ENCODE assay signal across 24 cellular contexts in genomic region chr9:89994988-89995613, GRCh38.
DNase-seq lines count a peak whose midpoint lies in the region; ATAC-seq and TF ChIP-seq lines count a peak whose summit lies in the region.
"Had no signal": no experiment of that assay in that cellular context is flagged by ENCODE, and none has a peak within 500 bp of the region (broad histone marks: within the 10 kb centered on the region; RNA-seq: fewer than 3 reads in every experiment).

No MANE protein-coding gene starts in this region.

- H3K9me3 Mint-ChIP-seq in activated CD4-positive, alpha-beta T cell treated with anti-CD3 and anti-CD28 coated beads, Interleukin-2, amount 10 ng/mL, durations not matched to agents 7 days and 5 days, result no peaks in the 10 kb centered on the region
- peaks cover 3% of the 10 kb centered on the region for H3K9me3 Mint-ChIP-seq in activated CD4-positive, alpha-beta T cell treated with anti-CD3 and anti-CD28 coated beads, Interleukin-2, amount 10 ng/mL, durations not matched to agents 24 days and 14 days
- H3K9me3 Mint-ChIP-seq: CD4-positive, CD25-positive, alpha-beta regulatory T cell; central memory CD8-positive, alpha-beta T cell; natural killer cell treated with Interleukin-12 subunit alpha and Interleukin-12 subunit beta and Interleukin-15 and Interleukin-18, amount 100 ng/mL, for 72 hours had no signal

- H3K27ac ChIP-seq in VCaP (peak overlapping the region; percentile 48), gastrocnemius medialis (no peak overlapping the region)
- H3K27ac ChIP-seq: esophagus muscularis mucosa, RWPE1 had no signal

- CTCF ChIA-PET in activated CD4-positive, alpha-beta T cell treated with anti-CD3 and anti-CD28 coated beads, Interleukin-2, amount 10 ng/mL, durations not matched to agents 7 days and 5 days (lab: Charles Lee), result interaction anchor here (0.6 to 2.0 kb wide), 2 partner anchors 11 to 12 kb away, joined by 3 to 7 read pairs; no protein-coding TSS in a partner anchor

- no peaks in the 10 kb centered on the region for H3K27me3 ChIP-seq in gastrocnemius medialis
- H3K27me3 ChIP-seq: esophagus muscularis mucosa had no signal

- peaks cover 13 to 20% of the 10 kb centered on the region in 2 donors for H3K4me1 ChIP-seq in gastrocnemius medialis

- no peak for DNase-seq in activated CD4-positive, alpha-beta T cell treated with anti-CD3 and anti-CD28 coated beads, Interleukin-2, amount 10 ng/mL, durations not matched to agents 7 days and 5 days
- no peak for DNase-seq in activated CD4-positive, alpha-beta T cell treated with anti-CD3 and anti-CD28 coated beads, Interleukin-2, amount 10 ng/mL, durations not matched to agents 24 days and 14 days
- DNase-seq in left lobe of liver (ENCODE audit: low spot score) (peak; percentile 84), retina (peak; percentile 46), HPDE6-E6E7 (ENCODE audit: extremely low spot score) (no peak), gastrocnemius medialis (no peak)
- DNase-seq: activated CD8-positive, alpha-beta T cell treated with anti-CD3 and anti-CD28 coated beads, Interleukin-2, amount 10 ng/mL, durations not matched to agents 7 days and 5 days; activated naive CD4-positive, alpha-beta T cell treated with Interleukin-2 at 50 U/mL for 16 hours; activated T-cell treated with anti-CD3 and anti-CD28 coated beads, Interleukin-2, amount 50 U/mL, for 1 hour; amygdala; CD4-positive, CD25-positive, alpha-beta regulatory T cell; effector CD8-positive, alpha-beta T cell; Karpas-422; midbrain; NCI-H1092; NCI-H2081; psoas muscle had no signal

- in situ Hi-C loops in gastrocnemius medialis (cut with MboI; ENCODE audit: low sequenced_read_pairs in 4 of 4), result loop anchor here in 1 of 4 donors (25.0 kb wide), 1 partner anchor 92 kb away; no protein-coding TSS in a partner anchor

- POLR2A ChIA-PET in activated CD4-positive, alpha-beta T cell treated with anti-CD3 and anti-CD28 coated beads, Interleukin-2, amount 10 ng/mL, durations not matched to agents 7 days and 5 days (lab: Charles Lee), result no interaction called here

- TF ChIP-seq POLR2A in gastrocnemius medialis (IDR thresholded peaks at IDR 0.05), result no peak

- H3K4me3 ChIP-seq in gastrocnemius medialis, result no peak overlapping the region
- H3K4me3 ChIP-seq: esophagus muscularis mucosa, psoas muscle had no signal

- H3K9me3 ChIP-seq in gastrocnemius medialis, result no peaks in the 10 kb centered on the region
- H3K9me3 ChIP-seq: esophagus muscularis mucosa, psoas muscle had no signal

- H3K4me3 Mint-ChIP-seq in activated CD4-positive, alpha-beta T cell treated with anti-CD3 and anti-CD28 coated beads, Interleukin-2, amount 10 ng/mL, durations not matched to agents 7 days and 5 days, result no peak overlapping the region
- no peak overlapping the region for H3K4me3 Mint-ChIP-seq in activated CD4-positive, alpha-beta T cell treated with anti-CD3 and anti-CD28 coated beads, Interleukin-2, amount 10 ng/mL, durations not matched to agents 24 days and 14 days
- H3K4me3 Mint-ChIP-seq: activated CD8-positive, alpha-beta T cell treated with anti-CD3 and anti-CD28 coated beads, Interleukin-2, amount 10 ng/mL, durations not matched to agents 7 days and 5 days; CD4-positive, CD25-positive, alpha-beta regulatory T cell; central memory CD8-positive, alpha-beta T cell; natural killer cell treated with Interleukin-12 subunit alpha and Interleukin-12 subunit beta and Interleukin-15 and Interleukin-18, amount 100 ng/mL, for 72 hours had no signal

- intact Hi-C loops in activated CD4-positive, alpha-beta T cell treated with anti-CD3 and anti-CD28 coated beads, Interleukin-2, amount 10 ng/mL, durations not matched to agents 24 days and 14 days (cut with micrococcal nuclease), result loop anchor here (5.0 kb wide), 1 partner anchor 107 kb away; no protein-coding TSS in a partner anchor
- intact Hi-C loops in gastrocnemius medialis (cut with DNase I; ENCODE audit: low total_unique reads), result no loop called here

- TF ChIP-seq CTCF in VCaP (conservative IDR thresholded peaks at IDR 0.05), result no peak
- TF ChIP-seq CTCF in gastrocnemius medialis (IDR thresholded peaks at IDR 0.05 in 4 of 5, conservative IDR thresholded peaks at IDR 0.05 in 1 of 5), result no peak

- H3K36me3 Mint-ChIP-seq in activated CD4-positive, alpha-beta T cell treated with anti-CD3 and anti-CD28 coated beads, Interleukin-2, amount 10 ng/mL, durations not matched to agents 7 days and 5 days (ENCODE audit: low read depth), result no peaks in the 10 kb centered on the region
- H3K36me3 Mint-ChIP-seq in activated CD4-positive, alpha-beta T cell treated with anti-CD3 and anti-CD28 coated beads, Interleukin-2, amount 10 ng/mL, durations not matched to agents 24 days and 14 days (ENCODE audit: low read depth), result no peaks in the 10 kb centered on the region
- H3K36me3 Mint-ChIP-seq: CD4-positive, CD25-positive, alpha-beta regulatory T cell; natural killer cell treated with Interleukin-12 subunit alpha and Interleukin-12 subunit beta and Interleukin-15 and Interleukin-18, amount 100 ng/mL, for 72 hours had no signal

- H3K36me3 ChIP-seq in gastrocnemius medialis, result no peaks in the 10 kb centered on the region
- H3K36me3 ChIP-seq: esophagus muscularis mucosa had no signal

- peak overlapping the region; percentile 14 for H3K27ac Mint-ChIP-seq in activated CD4-positive, alpha-beta T cell treated with anti-CD3 and anti-CD28 coated beads, Interleukin-2, amount 10 ng/mL, durations not matched to agents 7 days and 5 days
- H3K27ac Mint-ChIP-seq in activated CD4-positive, alpha-beta T cell treated with anti-CD3 and anti-CD28 coated beads, Interleukin-2, amount 10 ng/mL, durations not matched to agents 24 days and 14 days, result no peak overlapping the region
- H3K27ac Mint-ChIP-seq: activated CD8-positive, alpha-beta T cell treated with anti-CD3 and anti-CD28 coated beads, Interleukin-2, amount 10 ng/mL, durations not matched to agents 7 days and 5 days; CD4-positive, CD25-positive, alpha-beta regulatory T cell had no signal

- no peaks in the 10 kb centered on the region for H3K27me3 Mint-ChIP-seq in activated CD4-positive, alpha-beta T cell treated with anti-CD3 and anti-CD28 coated beads, Interleukin-2, amount 10 ng/mL, durations not matched to agents 7 days and 5 days
- H3K27me3 Mint-ChIP-seq in activated CD4-positive, alpha-beta T cell treated with anti-CD3 and anti-CD28 coated beads, Interleukin-2, amount 10 ng/mL, durations not matched to agents 24 days and 14 days, result no peaks in the 10 kb centered on the region
- H3K27me3 Mint-ChIP-seq: central memory CD8-positive, alpha-beta T cell; natural killer cell treated with Interleukin-12 subunit alpha and Interleukin-12 subunit beta and Interleukin-15 and Interleukin-18, amount 100 ng/mL, for 72 hours had no signal

- peak; percentile 42 for ATAC-seq in left lobe of liver
- no peak for ATAC-seq in HG02763 (IDR thresholded peaks at IDR 0.05; ENCODE audit: unreplicated experiment)
- no peak for ATAC-seq in gastrocnemius medialis
- ATAC-seq: activated CD8-positive, alpha-beta T cell treated with anti-CD3 and anti-CD28 coated beads, Interleukin-2, amount 10 ng/mL, durations not matched to agents 7 days and 5 days; HCT116; natural killer cell treated with Interleukin-12 subunit alpha and Interleukin-12 subunit beta and Interleukin-15 and Interleukin-18, amount 100 ng/mL, for 72 hours had no signal

- H3K4me1 Mint-ChIP-seq in activated CD4-positive, alpha-beta T cell treated with anti-CD3 and anti-CD28 coated beads, Interleukin-2, amount 10 ng/mL, durations not matched to agents 7 days and 5 days, result peaks cover 20% of the 10 kb centered on the region
- H3K4me1 Mint-ChIP-seq in activated CD4-positive, alpha-beta T cell treated with anti-CD3 and anti-CD28 coated beads, Interleukin-2, amount 10 ng/mL, durations not matched to agents 24 days and 14 days, result peaks cover 19% of the 10 kb centered on the region

Comparison
In these comparisons a context has a peak if more than half of its experiments do, and no peak if none do; other contexts are left out.
1. DNase-seq: peak in left lobe of liver (single experiment) and retina (single experiment); none in activated CD4-positive, alpha-beta T cell treated with anti-CD3 and anti-CD28 coated beads, Interleukin-2, amount 10 ng/mL, durations not matched to agents 7 days and 5 days (single experiment), activated CD4-positive, alpha-beta T cell treated with anti-CD3 and anti-CD28 coated beads, Interleukin-2, amount 10 ng/mL, durations not matched to agents 24 days and 14 days (single experiment), HPDE6-E6E7 (single experiment) and gastrocnemius medialis (0 of 2).